9 cellular contexts compared by ENCODE assay signal in genomic region chr21:41169701-41170100, GRCh38. TPM values are rescaled to one million over a fixed set of nuclear protein-coding genes. Genes with fewer than 3 reads are reported as not detected.
A peak's percentile ranks its signal among the peaks of the same experiment; 100 is the strongest.
DNase-seq lines count a peak whose midpoint lies in the region; ATAC-seq and TF ChIP-seq lines count a peak whose summit lies in the region.
"Had no signal": no experiment of that assay in that cellular context is flagged by ENCODE, and none has a peak within 500 bp of the region (broad histone marks: within the 10 kb centered on the region; RNA-seq: fewer than 3 reads in every experiment).

No MANE protein-coding gene starts in this region.

- H3K9me3 Mint-ChIP-seq in Caco-2 (ENCODE audit: unreplicated experiment) (no peaks in the 10 kb centered on the region), progenitor cell of endocrine pancreas (ENCODE audit: low read depth) (no peaks in the 10 kb centered on the region)

- H3K9me3 ChIP-seq in Caco-2 = no peaks in the 10 kb centered on the region
- H3K9me3 ChIP-seq in T-helper 17 cell (ENCODE audit: control insufficient read depth, low read length, poor library complexity, severe bottlenecking) = no peaks in the 10 kb centered on the region
- H3K9me3 ChIP-seq: SJSA1 had no signal

- H3K27ac Mint-ChIP-seq in Caco-2 (ENCODE audit: unreplicated experiment) = no peak overlapping the region
- H3K27ac Mint-ChIP-seq in T-helper 17 cell = no peak overlapping the region
- H3K27ac Mint-ChIP-seq in progenitor cell of endocrine pancreas = peak overlapping the region; percentile 57

- H3K36me3 Mint-ChIP-seq in Caco-2 (ENCODE audit: insufficient read depth, unreplicated experiment) = no peaks in the 10 kb centered on the region
- H3K36me3 Mint-ChIP-seq in T-helper 17 cell (ENCODE audit: low read depth) = peaks cover 4% of the 10 kb centered on the region
- H3K36me3 Mint-ChIP-seq in progenitor cell of endocrine pancreas (ENCODE audit: insufficient read depth) = no peaks in the 10 kb centered on the region

- H3K36me3 ChIP-seq in Caco-2 (ENCODE audit: control insufficient read depth, insufficient read depth, low read length) = no peaks in the 10 kb centered on the region
- H3K36me3 ChIP-seq: SJSA1 had no signal

- CTCF ChIA-PET in Caco-2 (lab: Charles Lee) = interaction anchor here (0.7 to 1.5 kb wide), 2 partner anchors 113 to 141 kb away, joined by 3 to 7 read pairs; no protein-coding TSS in a partner anchor

- TSS peak; percentile 38 for BruUV-seq in Caco-2 (replicated peaks; lab: Mats Ljungman, UMichigan)

- H3K27me3 Mint-ChIP-seq in Caco-2 (ENCODE audit: insufficient read depth, unreplicated experiment) = peaks cover 5% of the 10 kb centered on the region
- peaks cover 61% of the 10 kb centered on the region for H3K27me3 Mint-ChIP-seq in T-helper 17 cell
- H3K27me3 Mint-ChIP-seq in progenitor cell of endocrine pancreas = peaks cover 34% of the 10 kb centered on the region

- H3K4me3 Mint-ChIP-seq in Caco-2 (ENCODE audit: unreplicated experiment) (peak overlapping the region; percentile 81), T-helper 17 cell (peak overlapping the region; percentile 45), progenitor cell of endocrine pancreas (ENCODE audit: low read depth) (peak overlapping the region; percentile 79)

- intact Hi-C loops in Caco-2 (cut with micrococcal nuclease; ENCODE audit: unreplicated experiment) = no loop called here

- H3K4me1 ChIP-seq in Caco-2 = no peaks in the 10 kb centered on the region

- TF ChIP-seq CTCF in Caco-2 (IDR thresholded peaks at IDR 0.05; ENCODE audit: insufficient read depth in 1 of 2, low read depth in 1 of 2, low read length in 1 of 2, severe bottlenecking in 1 of 2, unreplicated experiment in 1 of 2) (no peak), progenitor cell of endocrine pancreas (IDR thresholded peaks at IDR 0.05; ENCODE audit: unreplicated experiment) (no peak)

- ATAC-seq in T-helper 17 cell (no peak), HG02623 (IDR thresholded peaks at IDR 0.05; ENCODE audit: unreplicated experiment) (no peak), GM21447 (IDR thresholded peaks at IDR 0.05; ENCODE audit: unreplicated experiment) (no peak), HG02973 (IDR thresholded peaks at IDR 0.05; ENCODE audit: unreplicated experiment) (no peak)

- POLR2A ChIA-PET in Caco-2 (lab: Charles Lee) = interaction anchor here (0.7 kb wide), 1 partner anchor 197 kb away, joined by 13 read pairs; no protein-coding TSS in a partner anchor

- H3K27me3 ChIP-seq in Caco-2 (replicated peaks; ENCODE audit: control insufficient read depth, insufficient read depth, low read length) = no peaks in the 10 kb centered on the region

- DNase-seq in Caco-2 = no peak
- DNase-seq in T-helper 17 cell = no peak
- DNase-seq in foreskin melanocyte = peak; percentile 84
- no peak for DNase-seq in progenitor cell of endocrine pancreas (ENCODE audit: low spot score, unreplicated experiment)
- DNase-seq in activated T-cell treated with anti-CD3 and anti-CD28 coated beads for 4 hours = no peak

- H3K4me3 ChIP-seq in Caco-2 (ENCODE audit: low read depth, low read length) = no peak overlapping the region
- H3K4me3 ChIP-seq: SJSA1 had no signal

- peaks cover 3% of the 10 kb centered on the region for H3K4me1 Mint-ChIP-seq in Caco-2 (ENCODE audit: low read depth, unreplicated experiment)
- H3K4me1 Mint-ChIP-seq in T-helper 17 cell = peaks cover 4% of the 10 kb centered on the region
- H3K4me1 Mint-ChIP-seq in progenitor cell of endocrine pancreas (ENCODE audit: low read depth) = peaks cover 20% of the 10 kb centered on the region

RNA-seq across cellular contexts. Expression of gene BACE2, which starts 1.7 kb away (rescaled TPM):
- total RNA-seq in Caco-2 (2022) (8.8 and 10.1 TPM in 2 replicates), T-helper 17 cell (1 to 10 TPM in 1 of 2 donors, under 1 TPM in 1; 0.37 to 1.4 TPM), progenitor cell of endocrine pancreas (13.4 and 15.6 TPM in 2 replicates)
